Comparison of ENCODE assay signal across 8 cellular contexts in the genomic region with DNA sequence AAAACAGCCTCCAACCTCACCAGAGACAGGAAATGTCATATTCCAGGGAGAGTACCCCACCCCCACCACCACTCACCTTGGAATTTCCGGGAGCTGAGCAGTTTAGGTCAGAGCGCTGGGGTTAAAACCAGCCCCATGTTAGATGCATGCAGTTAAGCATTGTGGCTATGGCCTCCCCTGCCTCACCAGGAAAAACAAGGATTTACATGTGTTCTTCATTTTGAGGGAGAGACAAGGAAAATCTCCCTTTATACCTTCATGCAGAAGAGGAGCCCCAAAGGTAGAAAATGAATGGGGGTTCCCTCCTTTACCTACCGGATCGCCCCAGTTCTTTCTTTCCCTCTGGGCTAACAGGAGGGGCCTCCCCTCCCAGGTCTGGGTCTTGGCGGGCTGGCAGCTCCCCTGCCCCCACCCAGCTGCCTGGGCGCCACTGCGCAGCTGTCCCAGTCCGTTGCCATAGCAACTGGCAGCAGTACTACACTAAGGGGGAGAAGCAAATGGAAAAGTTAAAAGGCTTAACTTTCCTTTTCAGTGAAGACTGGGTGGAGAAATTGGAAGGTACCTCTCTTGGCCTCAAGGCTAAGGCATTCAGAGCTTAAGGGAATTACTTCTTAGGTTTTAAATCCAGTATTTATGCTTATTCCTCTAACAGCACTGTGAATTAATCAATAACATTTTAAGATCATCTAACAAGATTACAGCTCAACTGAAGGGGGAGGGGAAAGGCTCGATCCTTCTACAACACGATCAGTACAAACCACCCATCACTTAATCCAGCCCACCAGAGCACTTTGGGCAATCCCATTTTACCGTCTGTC. TPM values are rescaled to one million over a fixed set of nuclear protein-coding genes. Genes with fewer than 3 reads are reported as not detected.
A peak's percentile ranks its signal among the peaks of the same experiment; 100 is the strongest.
DNase-seq lines count a peak whose midpoint lies in the region; ATAC-seq and TF ChIP-seq lines count a peak whose summit lies in the region.

No MANE protein-coding gene starts in this region.

- peak overlapping the region; percentile 76 for H3K4me3 Mint-ChIP-seq in endothelial cell (ENCODE audit: unreplicated experiment)

- no peaks in the 10 kb centered on the region for H3K27me3 Mint-ChIP-seq in endothelial cell (ENCODE audit: unreplicated experiment)

- DNase-seq in GM13977 (ENCODE audit: low spot score) = peak; percentile 78
- DNase-seq in NCI-H446 treated with DMSO at 0.1 percent for 48 hours (lab: John Stamatoyannopoulos, UW) = peak; percentile 92
- DNase-seq in activated CD8-positive, alpha-beta memory T cell treated with anti-CD3 and anti-CD28 coated beads for 24 hours = peak; percentile 70
- peak; percentile 81 for DNase-seq in endothelial cell (ENCODE audit: low spot score)
- peak; percentile 93 for DNase-seq in medulla oblongata (ENCODE audit: extremely low spot score)
- DNase-seq in stimulated activated naive CD4-positive, alpha-beta T cell (lab: John Stamatoyannopoulos, UW) = peak; percentile 32 to 63 (median 56)
- no peak for DNase-seq in KG1 (lab: John Stamatoyannopoulos, UW)

- peak overlapping the region; percentile 99 for H3K27ac Mint-ChIP-seq in endothelial cell (ENCODE audit: unreplicated experiment)

- H3K36me3 Mint-ChIP-seq in endothelial cell (ENCODE audit: low read depth, unreplicated experiment) = peaks cover 10% of the 10 kb centered on the region

- in situ Hi-C loops in GM13977 (cut with MboI; ENCODE audit: low pct_unique_long_range_greater_than_20kb, low sequenced_read_pairs, unreplicated experiment) = no loop called here

- H3K4me1 Mint-ChIP-seq in endothelial cell (ENCODE audit: unreplicated experiment) = peaks cover 35% of the 10 kb centered on the region

- TF ChIP-seq CTCF in GM13977 (IDR thresholded peaks at IDR 0.05; ENCODE audit: extremely low read depth, insufficient read depth, missing control alignments) (no peak), endothelial cell (IDR thresholded peaks at IDR 0.05; ENCODE audit: unreplicated experiment) (no peak)

- peak; percentile 91 for ATAC-seq in HG03108 (IDR thresholded peaks at IDR 0.05; ENCODE audit: unreplicated experiment)

- H3K9me3 Mint-ChIP-seq in endothelial cell (ENCODE audit: unreplicated experiment) = no peaks in the 10 kb centered on the region

RNA-seq across cellular contexts. Expression of gene CBX5, which starts 20.5 kb away (rescaled TPM):
- total RNA-seq in endothelial cell (ENCODE audit: unreplicated experiment) = 173 TPM

RNA-seq across cellular contexts. Expression of gene HNRNPA1, which starts 21.1 kb away (rescaled TPM):
- 1,804 TPM for total RNA-seq in endothelial cell (ENCODE audit: unreplicated experiment)

RNA-seq across cellular contexts. Expression of gene NFE2, which starts 41.4 kb away (rescaled TPM):
- total RNA-seq in endothelial cell (ENCODE audit: unreplicated experiment) = 0.49 TPM
